1 cellular context compared by ENCODE assay signal in the genomic region with DNA sequence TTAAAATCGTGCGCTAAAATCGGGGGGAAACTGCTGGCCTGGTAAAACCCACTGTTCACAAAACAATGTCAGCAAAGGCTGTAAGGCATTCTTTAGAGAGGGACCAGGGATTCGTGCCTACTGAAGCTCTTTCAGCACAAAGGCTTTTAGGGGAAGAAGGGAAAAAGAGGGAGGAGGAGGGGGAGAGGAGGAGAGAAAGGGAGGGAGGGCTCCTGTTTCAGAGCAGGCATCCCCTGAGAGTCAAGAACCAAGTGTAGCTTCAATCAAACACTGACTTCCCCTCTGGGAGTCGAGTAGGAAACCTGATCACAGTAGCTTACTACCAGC.
TF ChIP-seq lines count a peak whose summit lies in the region.

No MANE protein-coding gene starts in this region.

TF ChIP-seq in HepG2, 621 proteins besides CTCF, POLR2A, EP300 and RAD21:
- TF ChIP-seq CREM (IDR thresholded peaks at IDR 0.05) (0 out of 2 replicates have a peak, but pooled peaks have one; percentile 13), CREM (CRISPR knock-in tag; IDR thresholded peaks at IDR 0.05) (no peak), NR2F2 (IDR thresholded peaks at IDR 0.05; ENCODE audit: borderline replicate concordance, low read depth) (no peak), NR2F6 (IDR thresholded peaks at IDR 0.05) (0 out of 2 replicates have a peak, but pooled peaks have one; percentile 1), NR2F6 (CRISPR knock-in tag; IDR thresholded peaks at IDR 0.05) (no peak), ZNF556 (CRISPR knock-in tag; IDR thresholded peaks at IDR 0.05; ENCODE audit: borderline replicate concordance) (no peak), ZNF350 (CRISPR knock-in tag; IDR thresholded peaks at IDR 0.05; ENCODE audit: borderline replicate concordance, low read depth) (no peak), SMAD3 (CRISPR knock-in tag; IDR thresholded peaks at IDR 0.05) (no peak), LCORL (IDR thresholded peaks at IDR 0.05) (no peak), LCORL (CRISPR knock-in tag; IDR thresholded peaks at IDR 0.05) (no peak), ZNF619 (CRISPR knock-in tag; IDR thresholded peaks at IDR 0.05) (no peak)
- TF ChIP-seq, protein P1, sequence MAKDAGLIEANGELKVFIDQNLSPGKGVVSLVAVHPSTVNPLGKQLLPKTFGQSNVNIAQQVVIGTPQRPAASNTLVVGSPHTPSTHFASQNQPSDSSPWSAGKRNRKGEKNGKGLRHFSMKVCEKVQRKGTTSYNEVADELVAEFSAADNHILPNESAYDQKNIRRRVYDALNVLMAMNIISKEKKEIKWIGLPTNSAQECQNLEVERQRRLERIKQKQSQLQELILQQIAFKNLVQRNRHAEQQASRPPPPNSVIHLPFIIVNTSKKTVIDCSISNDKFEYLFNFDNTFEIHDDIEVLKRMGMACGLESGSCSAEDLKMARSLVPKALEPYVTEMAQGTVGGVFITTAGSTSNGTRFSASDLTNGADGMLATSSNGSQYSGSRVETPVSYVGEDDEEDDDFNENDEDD (CRISPR knock-in tag; IDR thresholded peaks at IDR 0.05; ENCODE audit: borderline replicate concordance): no peak
